1 cellular context compared by ENCODE assay signal in the genomic region with DNA sequence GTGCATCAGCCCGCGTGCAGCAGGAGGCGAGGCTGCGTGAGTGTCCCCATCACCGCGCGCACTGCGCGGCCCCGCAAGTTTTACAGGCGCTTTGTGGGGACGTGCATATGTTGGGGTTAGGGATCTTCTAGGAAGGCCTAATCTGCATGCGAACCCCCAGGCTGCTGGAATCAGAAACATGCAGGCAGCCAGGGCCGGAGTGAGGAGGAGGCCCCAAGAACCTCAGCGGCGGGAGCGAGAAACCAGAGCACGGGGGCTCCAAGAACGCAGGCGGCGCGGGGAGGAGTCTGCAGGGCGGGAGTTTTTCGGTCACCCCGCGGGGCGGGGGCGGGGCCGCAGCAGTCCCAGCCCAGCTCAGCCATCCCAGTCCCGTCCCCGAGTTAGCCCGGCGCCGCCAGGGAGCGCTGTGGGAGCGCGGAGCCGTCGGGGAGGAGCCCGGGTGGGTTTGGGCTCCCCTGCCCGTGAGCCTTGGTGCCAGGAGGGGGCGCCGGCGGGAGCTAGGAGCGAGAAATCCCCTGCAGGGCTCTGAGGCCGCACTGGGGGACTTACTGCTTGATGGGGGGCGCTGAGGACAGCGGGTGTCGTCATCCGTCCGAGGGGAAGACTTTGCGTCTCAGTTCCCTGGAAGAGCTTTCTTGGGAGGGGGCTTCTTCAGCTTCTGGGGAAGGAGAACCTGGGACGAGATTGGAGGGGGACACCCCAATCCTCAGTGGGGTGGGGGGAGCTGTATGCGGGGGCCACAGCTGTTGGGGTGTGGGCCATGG.
A peak's percentile ranks its signal among the peaks of the same experiment; 100 is the strongest.
TF ChIP-seq lines count a peak whose summit lies in the region.

No MANE protein-coding gene starts in this region.

TF ChIP-seq in WTC11, 78 proteins besides CTCF, POLR2A, EP300 and RAD21 (continued from another document and continues in another):
- TF ChIP-seq, protein P1, sequence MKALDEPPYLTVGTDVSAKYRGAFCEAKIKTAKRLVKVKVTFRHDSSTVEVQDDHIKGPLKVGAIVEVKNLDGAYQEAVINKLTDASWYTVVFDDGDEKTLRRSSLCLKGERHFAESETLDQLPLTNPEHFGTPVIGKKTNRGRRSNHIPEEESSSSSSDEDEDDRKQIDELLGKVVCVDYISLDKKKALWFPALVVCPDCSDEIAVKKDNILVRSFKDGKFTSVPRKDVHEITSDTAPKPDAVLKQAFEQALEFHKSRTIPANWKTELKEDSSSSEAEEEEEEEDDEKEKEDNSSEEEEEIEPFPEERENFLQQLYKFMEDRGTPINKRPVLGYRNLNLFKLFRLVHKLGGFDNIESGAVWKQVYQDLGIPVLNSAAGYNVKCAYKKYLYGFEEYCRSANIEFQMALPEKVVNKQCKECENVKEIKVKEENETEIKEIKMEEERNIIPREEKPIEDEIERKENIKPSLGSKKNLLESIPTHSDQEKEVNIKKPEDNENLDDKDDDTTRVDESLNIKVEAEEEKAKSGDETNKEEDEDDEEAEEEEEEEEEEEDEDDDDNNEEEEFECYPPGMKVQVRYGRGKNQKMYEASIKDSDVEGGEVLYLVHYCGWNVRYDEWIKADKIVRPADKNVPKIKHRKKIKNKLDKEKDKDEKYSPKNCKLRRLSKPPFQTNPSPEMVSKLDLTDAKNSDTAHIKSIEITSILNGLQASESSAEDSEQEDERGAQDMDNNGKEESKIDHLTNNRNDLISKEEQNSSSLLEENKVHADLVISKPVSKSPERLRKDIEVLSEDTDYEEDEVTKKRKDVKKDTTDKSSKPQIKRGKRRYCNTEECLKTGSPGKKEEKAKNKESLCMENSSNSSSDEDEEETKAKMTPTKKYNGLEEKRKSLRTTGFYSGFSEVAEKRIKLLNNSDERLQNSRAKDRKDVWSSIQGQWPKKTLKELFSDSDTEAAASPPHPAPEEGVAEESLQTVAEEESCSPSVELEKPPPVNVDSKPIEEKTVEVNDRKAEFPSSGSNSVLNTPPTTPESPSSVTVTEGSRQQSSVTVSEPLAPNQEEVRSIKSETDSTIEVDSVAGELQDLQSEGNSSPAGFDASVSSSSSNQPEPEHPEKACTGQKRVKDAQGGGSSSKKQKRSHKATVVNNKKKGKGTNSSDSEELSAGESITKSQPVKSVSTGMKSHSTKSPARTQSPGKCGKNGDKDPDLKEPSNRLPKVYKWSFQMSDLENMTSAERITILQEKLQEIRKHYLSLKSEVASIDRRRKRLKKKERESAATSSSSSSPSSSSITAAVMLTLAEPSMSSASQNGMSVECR (CRISPR knock-in tag; IDR thresholded peaks at IDR 0.05; ENCODE audit: borderline replicate concordance), result peak; percentile 88; the same call in 1 of the 2 replicates
- TF ChIP-seq ATF6 (CRISPR knock-in tag; IDR thresholded peaks at IDR 0.05) (peak; percentile 58; the same call in 1 of the 2 replicates), NR3C1 (CRISPR knock-in tag; conservative IDR thresholded peaks at IDR 0.05; ENCODE audit: low read depth) (no peak), ZNF281 (CRISPR knock-in tag; IDR thresholded peaks at IDR 0.05) (peak; percentile 70), ZNF396 (CRISPR knock-in tag; IDR thresholded peaks at IDR 0.05; ENCODE audit: borderline replicate concordance) (no peak), TP53 (CRISPR knock-in tag; IDR thresholded peaks at IDR 0.05) (0 out of 2 replicates have a peak, but pooled peaks have one; percentile 75), KAT7 (CRISPR knock-in tag; IDR thresholded peaks at IDR 0.05; ENCODE audit: borderline replicate concordance) (no peak), GTF2I (CRISPR knock-in tag; conservative IDR thresholded peaks at IDR 0.05) (no peak), ZNF219 (CRISPR knock-in tag; IDR thresholded peaks at IDR 0.05; ENCODE audit: borderline replicate concordance) (no peak), TCF7 (CRISPR knock-in tag; IDR thresholded peaks at IDR 0.05; ENCODE audit: low read depth) (no peak; the same call in none of the 2 replicates), HMGXB4 (CRISPR knock-in tag; IDR thresholded peaks at IDR 0.05) (peak; percentile 95), GABPB1 (CRISPR knock-in tag; IDR thresholded peaks at IDR 0.05) (peak; percentile 48; the same call in 1 of the 2 replicates), SMAD4 (CRISPR knock-in tag; IDR thresholded peaks at IDR 0.05) (no peak)
- TF ChIP-seq, protein P2, sequence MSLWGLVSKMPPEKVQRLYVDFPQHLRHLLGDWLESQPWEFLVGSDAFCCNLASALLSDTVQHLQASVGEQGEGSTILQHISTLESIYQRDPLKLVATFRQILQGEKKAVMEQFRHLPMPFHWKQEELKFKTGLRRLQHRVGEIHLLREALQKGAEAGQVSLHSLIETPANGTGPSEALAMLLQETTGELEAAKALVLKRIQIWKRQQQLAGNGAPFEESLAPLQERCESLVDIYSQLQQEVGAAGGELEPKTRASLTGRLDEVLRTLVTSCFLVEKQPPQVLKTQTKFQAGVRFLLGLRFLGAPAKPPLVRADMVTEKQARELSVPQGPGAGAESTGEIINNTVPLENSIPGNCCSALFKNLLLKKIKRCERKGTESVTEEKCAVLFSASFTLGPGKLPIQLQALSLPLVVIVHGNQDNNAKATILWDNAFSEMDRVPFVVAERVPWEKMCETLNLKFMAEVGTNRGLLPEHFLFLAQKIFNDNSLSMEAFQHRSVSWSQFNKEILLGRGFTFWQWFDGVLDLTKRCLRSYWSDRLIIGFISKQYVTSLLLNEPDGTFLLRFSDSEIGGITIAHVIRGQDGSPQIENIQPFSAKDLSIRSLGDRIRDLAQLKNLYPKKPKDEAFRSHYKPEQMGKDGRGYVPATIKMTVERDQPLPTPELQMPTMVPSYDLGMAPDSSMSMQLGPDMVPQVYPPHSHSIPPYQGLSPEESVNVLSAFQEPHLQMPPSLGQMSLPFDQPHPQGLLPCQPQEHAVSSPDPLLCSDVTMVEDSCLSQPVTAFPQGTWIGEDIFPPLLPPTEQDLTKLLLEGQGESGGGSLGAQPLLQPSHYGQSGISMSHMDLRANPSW (CRISPR knock-in tag; conservative IDR thresholded peaks at IDR 0.05; ENCODE audit: low read depth), result no peak
- TF ChIP-seq, protein P3, sequence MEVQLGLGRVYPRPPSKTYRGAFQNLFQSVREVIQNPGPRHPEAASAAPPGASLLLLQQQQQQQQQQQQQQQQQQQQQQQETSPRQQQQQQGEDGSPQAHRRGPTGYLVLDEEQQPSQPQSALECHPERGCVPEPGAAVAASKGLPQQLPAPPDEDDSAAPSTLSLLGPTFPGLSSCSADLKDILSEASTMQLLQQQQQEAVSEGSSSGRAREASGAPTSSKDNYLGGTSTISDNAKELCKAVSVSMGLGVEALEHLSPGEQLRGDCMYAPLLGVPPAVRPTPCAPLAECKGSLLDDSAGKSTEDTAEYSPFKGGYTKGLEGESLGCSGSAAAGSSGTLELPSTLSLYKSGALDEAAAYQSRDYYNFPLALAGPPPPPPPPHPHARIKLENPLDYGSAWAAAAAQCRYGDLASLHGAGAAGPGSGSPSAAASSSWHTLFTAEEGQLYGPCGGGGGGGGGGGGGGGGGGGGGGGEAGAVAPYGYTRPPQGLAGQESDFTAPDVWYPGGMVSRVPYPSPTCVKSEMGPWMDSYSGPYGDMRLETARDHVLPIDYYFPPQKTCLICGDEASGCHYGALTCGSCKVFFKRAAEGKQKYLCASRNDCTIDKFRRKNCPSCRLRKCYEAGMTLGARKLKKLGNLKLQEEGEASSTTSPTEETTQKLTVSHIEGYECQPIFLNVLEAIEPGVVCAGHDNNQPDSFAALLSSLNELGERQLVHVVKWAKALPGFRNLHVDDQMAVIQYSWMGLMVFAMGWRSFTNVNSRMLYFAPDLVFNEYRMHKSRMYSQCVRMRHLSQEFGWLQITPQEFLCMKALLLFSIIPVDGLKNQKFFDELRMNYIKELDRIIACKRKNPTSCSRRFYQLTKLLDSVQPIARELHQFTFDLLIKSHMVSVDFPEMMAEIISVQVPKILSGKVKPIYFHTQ (CRISPR knock-in tag; IDR thresholded peaks at IDR 0.05), result no peak
- TF ChIP-seq, protein P4, sequence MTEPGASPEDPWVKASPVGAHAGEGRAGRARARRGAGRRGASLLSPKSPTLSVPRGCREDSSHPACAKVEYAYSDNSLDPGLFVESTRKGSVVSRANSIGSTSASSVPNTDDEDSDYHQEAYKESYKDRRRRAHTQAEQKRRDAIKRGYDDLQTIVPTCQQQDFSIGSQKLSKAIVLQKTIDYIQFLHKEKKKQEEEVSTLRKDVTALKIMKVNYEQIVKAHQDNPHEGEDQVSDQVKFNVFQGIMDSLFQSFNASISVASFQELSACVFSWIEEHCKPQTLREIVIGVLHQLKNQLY (CRISPR knock-in tag; IDR thresholded peaks at IDR 0.05), result no peak
- TF ChIP-seq, protein P5, sequence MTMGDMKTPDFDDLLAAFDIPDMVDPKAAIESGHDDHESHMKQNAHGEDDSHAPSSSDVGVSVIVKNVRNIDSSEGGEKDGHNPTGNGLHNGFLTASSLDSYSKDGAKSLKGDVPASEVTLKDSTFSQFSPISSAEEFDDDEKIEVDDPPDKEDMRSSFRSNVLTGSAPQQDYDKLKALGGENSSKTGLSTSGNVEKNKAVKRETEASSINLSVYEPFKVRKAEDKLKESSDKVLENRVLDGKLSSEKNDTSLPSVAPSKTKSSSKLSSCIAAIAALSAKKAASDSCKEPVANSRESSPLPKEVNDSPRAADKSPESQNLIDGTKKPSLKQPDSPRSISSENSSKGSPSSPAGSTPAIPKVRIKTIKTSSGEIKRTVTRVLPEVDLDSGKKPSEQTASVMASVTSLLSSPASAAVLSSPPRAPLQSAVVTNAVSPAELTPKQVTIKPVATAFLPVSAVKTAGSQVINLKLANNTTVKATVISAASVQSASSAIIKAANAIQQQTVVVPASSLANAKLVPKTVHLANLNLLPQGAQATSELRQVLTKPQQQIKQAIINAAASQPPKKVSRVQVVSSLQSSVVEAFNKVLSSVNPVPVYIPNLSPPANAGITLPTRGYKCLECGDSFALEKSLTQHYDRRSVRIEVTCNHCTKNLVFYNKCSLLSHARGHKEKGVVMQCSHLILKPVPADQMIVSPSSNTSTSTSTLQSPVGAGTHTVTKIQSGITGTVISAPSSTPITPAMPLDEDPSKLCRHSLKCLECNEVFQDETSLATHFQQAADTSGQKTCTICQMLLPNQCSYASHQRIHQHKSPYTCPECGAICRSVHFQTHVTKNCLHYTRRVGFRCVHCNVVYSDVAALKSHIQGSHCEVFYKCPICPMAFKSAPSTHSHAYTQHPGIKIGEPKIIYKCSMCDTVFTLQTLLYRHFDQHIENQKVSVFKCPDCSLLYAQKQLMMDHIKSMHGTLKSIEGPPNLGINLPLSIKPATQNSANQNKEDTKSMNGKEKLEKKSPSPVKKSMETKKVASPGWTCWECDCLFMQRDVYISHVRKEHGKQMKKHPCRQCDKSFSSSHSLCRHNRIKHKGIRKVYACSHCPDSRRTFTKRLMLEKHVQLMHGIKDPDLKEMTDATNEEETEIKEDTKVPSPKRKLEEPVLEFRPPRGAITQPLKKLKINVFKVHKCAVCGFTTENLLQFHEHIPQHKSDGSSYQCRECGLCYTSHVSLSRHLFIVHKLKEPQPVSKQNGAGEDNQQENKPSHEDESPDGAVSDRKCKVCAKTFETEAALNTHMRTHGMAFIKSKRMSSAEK (CRISPR knock-in tag; IDR thresholded peaks at IDR 0.05; ENCODE audit: borderline replicate concordance), result no peak
- TF ChIP-seq, protein P6, sequence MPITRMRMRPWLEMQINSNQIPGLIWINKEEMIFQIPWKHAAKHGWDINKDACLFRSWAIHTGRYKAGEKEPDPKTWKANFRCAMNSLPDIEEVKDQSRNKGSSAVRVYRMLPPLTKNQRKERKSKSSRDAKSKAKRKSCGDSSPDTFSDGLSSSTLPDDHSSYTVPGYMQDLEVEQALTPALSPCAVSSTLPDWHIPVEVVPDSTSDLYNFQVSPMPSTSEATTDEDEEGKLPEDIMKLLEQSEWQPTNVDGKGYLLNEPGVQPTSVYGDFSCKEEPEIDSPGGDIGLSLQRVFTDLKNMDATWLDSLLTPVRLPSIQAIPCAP (CRISPR knock-in tag; IDR thresholded peaks at IDR 0.05), result peak; percentile 12; the same call in 1 of the 2 replicates
